1 cellular context compared by ENCODE assay signal in the genomic region with DNA sequence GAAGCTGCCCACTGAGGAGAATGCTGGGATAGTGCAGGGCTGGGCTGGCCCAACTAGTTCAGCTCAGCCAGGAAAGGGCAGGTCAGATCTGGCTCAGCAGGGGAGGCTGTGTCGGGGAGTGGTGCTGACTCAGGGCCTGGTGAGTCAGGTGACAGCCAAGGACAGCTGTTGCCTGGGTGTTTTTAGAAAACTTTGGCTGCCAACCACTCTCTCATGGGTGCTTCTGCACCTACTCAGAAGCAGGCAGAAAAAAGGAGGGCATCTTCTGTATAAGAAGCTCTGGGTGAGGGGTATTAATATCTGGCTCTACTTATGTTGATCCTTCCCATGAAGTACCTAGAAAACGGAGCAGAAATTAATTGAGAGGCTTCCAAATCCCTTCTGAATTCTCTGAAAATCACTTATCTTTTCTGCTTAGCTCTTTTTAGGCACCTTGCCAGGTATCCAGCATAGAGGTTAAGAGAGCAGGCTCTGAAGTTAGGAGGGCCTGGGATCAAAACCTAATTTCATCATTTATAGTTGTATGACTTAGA.
TF ChIP-seq lines count a peak whose summit lies in the region.

No MANE protein-coding gene starts in this region.

TF ChIP-seq in K562, 482 proteins besides CTCF, POLR2A, EP300 and RAD21 (continued from another document):
- no peak for TF ChIP-seq ELF4 (CRISPR knock-in tag; IDR thresholded peaks at IDR 0.05)
